In the genomic region with DNA sequence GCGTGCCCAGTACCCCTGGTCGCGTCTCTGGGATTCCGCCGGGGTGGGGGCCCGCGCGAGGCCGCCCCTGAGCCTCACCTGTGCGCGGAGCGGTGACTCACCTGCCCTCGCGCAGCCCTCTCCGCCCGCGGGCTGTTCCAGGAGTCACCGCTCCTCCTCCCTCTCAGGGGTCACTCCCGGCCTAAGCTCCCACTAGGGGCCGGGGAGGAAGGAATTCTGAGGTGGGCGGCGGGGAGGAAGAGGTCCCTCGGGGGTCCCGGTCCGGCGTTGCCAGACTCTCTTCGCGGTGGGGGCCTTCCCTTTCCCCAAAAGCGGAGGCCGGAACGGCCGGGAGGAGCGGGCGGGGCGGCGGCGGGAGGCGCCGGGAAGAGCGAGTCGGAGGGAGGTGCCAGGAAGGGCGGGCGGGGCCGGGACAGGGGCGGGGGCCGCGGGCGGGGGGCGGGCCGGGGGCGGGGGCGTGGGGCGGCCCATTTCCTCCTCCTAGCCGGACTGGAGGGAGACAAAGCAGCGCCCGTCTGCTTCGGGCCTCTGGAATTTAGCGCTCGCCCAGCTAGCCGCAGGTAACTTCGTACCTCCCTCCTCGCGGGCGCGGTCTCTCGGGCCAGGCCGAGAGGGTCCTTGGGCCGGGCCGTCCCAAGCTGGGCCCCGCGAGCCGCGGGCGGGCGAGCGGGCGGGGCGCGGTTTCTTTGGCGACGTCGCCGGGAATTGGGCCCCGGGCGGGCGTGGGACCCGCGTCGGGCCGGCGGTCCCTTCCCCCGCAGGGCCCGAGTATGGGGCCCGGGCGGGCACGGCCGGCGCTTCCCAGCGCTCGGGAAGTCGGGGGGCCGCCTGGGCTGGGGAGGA, we compare ENCODE assay signal across 8 cellular contexts. TPM values are rescaled to one million over a fixed set of nuclear protein-coding genes. Genes with fewer than 3 reads are reported as not detected.
DNase-seq lines count a peak whose midpoint lies in the region; ATAC-seq and TF ChIP-seq lines count a peak whose summit lies in the region.

Gene CTNNA1 (plus strand): TSS at position 475 of the 843 bp plus-strand sequence. CDS start 28,500 bp downstream, outside the sequence.

- peaks cover 0 to 14% (median 0%) of the 10 kb centered on the region in 45 donors for H3K27me3 ChIP-seq in dorsolateral prefrontal cortex
- no peaks in the 10 kb centered on the region for H3K27me3 ChIP-seq in right lobe of liver

- no peaks in the 10 kb centered on the region for H3K36me3 ChIP-seq in right lobe of liver

- DNase-seq in GM12865 (ENCODE audit: low read depth) (peak; percentile 78), NCI-H345 (lab: John Stamatoyannopoulos, UW) (peak; percentile 84), dorsolateral prefrontal cortex (peak; percentile 5 to 69 (median 44)), right lobe of liver (peak; percentile 87 to 90 (median 89))
- DNase-seq in activated CD4-positive, alpha-beta T cell treated with anti-CD3 and anti-CD28 coated beads, Interleukin-2, amount 50 U/mL, for 1 hour: peak; percentile 50
- DNase-seq in stimulated activated CD4-positive, alpha-beta T cell treated with anti-CD3 and anti-CD28 coated beads, Interleukin-4, amount 100 ng/mL, for 24 hours: peak; percentile 45

- H3K4me1 ChIP-seq in right lobe of liver: no peaks in the 10 kb centered on the region

- H3K27ac ChIP-seq in dorsolateral prefrontal cortex: peak within 1 kb of the TSS; percentile 61 to 96 (median 92)
- H3K27ac ChIP-seq in right lobe of liver: peak within 1 kb of the TSS; percentile 94 to 100 (median 97)

- intact Hi-C loops in dorsolateral prefrontal cortex (cut with DNase I): loop anchor here in 1 of 2 donors (5.0 kb wide), 2 partner anchors 69 to 101 kb away; no protein-coding TSS in a partner anchor
- intact Hi-C loops in right lobe of liver (cut with DNase I): no loop called here

- peak; percentile 61 for ATAC-seq in HG02642 (IDR thresholded peaks at IDR 0.05; ENCODE audit: poor library complexity, unreplicated experiment)
- ATAC-seq in right lobe of liver: peak; percentile 85 to 90 (median 88)
- no peak for ATAC-seq in HG03097 (IDR thresholded peaks at IDR 0.05; ENCODE audit: low FRiP score, unreplicated experiment)

- TF ChIP-seq CTCF in GM12865 (IDR thresholded peaks at IDR 0.05; ENCODE audit: insufficient read depth, low read depth, low read length, missing control alignments) (no peak), dorsolateral prefrontal cortex (IDR thresholded peaks at IDR 0.05 in 54 of 56, conservative IDR thresholded peaks at IDR 0.05 in 2 of 56; ENCODE audit: low read depth in 1 of 56, partially characterized antibody in 56 of 56) (peak in 5 of 56 donors; percentile 4 to 26 (median 16)), right lobe of liver (IDR thresholded peaks at IDR 0.05) (no peak)

- H3K9me3 ChIP-seq in right lobe of liver: no peaks in the 10 kb centered on the region

- WGBS in right lobe of liver (ENCODE audit: insufficient coverage, low coverage, low lambda C conversion rate, missing lambda C conversion rate): 0% methylated on average over 5 of the region's 102 CpGs

- H3K4me3 ChIP-seq in GM12865 (ENCODE audit: low read depth, low read length) (peak within 1 kb of the TSS; percentile 82), dorsolateral prefrontal cortex (peak within 1 kb of the TSS; percentile 52 to 93 (median 81)), right lobe of liver (peak within 1 kb of the TSS; percentile 68 to 93 (median 92))

- peak; percentile 89 for TF ChIP-seq POLR2A in right lobe of liver (IDR thresholded peaks at IDR 0.05)

RNA-seq across cellular contexts. Expression of gene CTNNA1, which starts in this region (rescaled TPM):
- total RNA-seq in dorsolateral prefrontal cortex: 100 to 1,000 TPM; 120 to 434 (median 206) TPM
- total RNA-seq in right lobe of liver: 100 to 1,000 TPM; 101 to 192 (median 123) TPM
